ENCODE assay signal across 8 cellular contexts in genomic region chr14:34322940-34323418, GRCh38.
DNase-seq lines count a peak whose midpoint lies in the region; TF ChIP-seq lines count a peak whose summit lies in the region.

No MANE protein-coding gene starts in this region.

- peak; percentile 70 for TF ChIP-seq CTCF in astrocyte of the spinal cord (IDR thresholded peaks at IDR 0.05; ENCODE audit: low read depth, low read length)

- no peak overlapping the region for H3K4me3 ChIP-seq in astrocyte of the spinal cord (ENCODE audit: low read depth, low read length)

- CTCF ChIA-PET in HEK293T (lab: Yijun Ruan, JAX) = interaction anchor here (0.5 to 1.3 kb wide), 10 partner anchors 9 to 1744 kb away, joined by 3 to 4 read pairs (median 3); no protein-coding TSS in a partner anchor

- peak; percentile 26 for DNase-seq in ELF-1 (ENCODE audit: low read depth, low spot score)
- peak; percentile 76 for DNase-seq in HEK293T (ENCODE audit: extremely low spot score)
- DNase-seq in NCI-H1694 (lab: John Stamatoyannopoulos, UW) = peak; percentile 25
- peak; percentile 29 for DNase-seq in T-helper 22 cell (ENCODE audit: low read depth)
- peak; percentile 51 for DNase-seq in astrocyte of the spinal cord (ENCODE audit: low read depth, low spot score)
- peak; percentile 81 for DNase-seq in iPS-NIHi7 (ENCODE audit: extremely low spot score)
- peak; percentile 48 to 68 (median 60) for DNase-seq in stimulated activated CD4-positive, alpha-beta T cell treated with anti-CD3 and anti-CD28 coated beads, Interleukin-1b, Interleukin-23, amount 100 ng/mL, for 24 hours (ENCODE audit: low read depth in 4 of 4, low spot score in 1 of 4)
- no peak for DNase-seq in mesenteric fat pad (ENCODE audit: low spot score)

- POLR2A ChIA-PET in HEK293T (lab: Yijun Ruan, JAX) = interaction anchor here (1.0 kb wide), 1 partner anchor 71 kb away, joined by 3 read pairs; no protein-coding TSS in a partner anchor

- in situ Hi-C loops in astrocyte of the spinal cord (cut with HindIII; ENCODE audit: low sequenced_read_pairs) = no loop called here

TF ChIP-seq in HEK293T, 16 proteins besides CTCF, POLR2A, EP300 and RAD21:
- TF ChIP-seq ARNT (IDR thresholded peaks at IDR 0.05) (no peak), PKNOX1 (IDR thresholded peaks at IDR 0.05) (no peak), FOXK2 (IDR thresholded peaks at IDR 0.05) (no peak), CTBP1 (IDR thresholded peaks at IDR 0.05; ENCODE audit: borderline replicate concordance) (no peak), FOXA1 (IDR thresholded peaks at IDR 0.05) (no peak), TARDBP (IDR thresholded peaks at IDR 0.05) (no peak), HDGF (IDR thresholded peaks at IDR 0.05; ENCODE audit: borderline replicate concordance) (no peak), SUZ12 (IDR thresholded peaks at IDR 0.05) (no peak), BHLHE40 (IDR thresholded peaks at IDR 0.05; ENCODE audit: borderline replicate concordance) (no peak), ZNF384 (IDR thresholded peaks at IDR 0.05) (no peak), NFRKB (IDR thresholded peaks at IDR 0.05) (no peak), ELF4 (IDR thresholded peaks at IDR 0.05) (no peak), SP1 (IDR thresholded peaks at IDR 0.05) (no peak)
